8 cellular contexts compared by ENCODE assay signal in genomic region chr3:123586131-123586530, GRCh38. TPM values are rescaled to one million over a fixed set of nuclear protein-coding genes. Genes with fewer than 3 reads are reported as not detected.
DNase-seq lines count a peak whose midpoint lies in the region; ATAC-seq and TF ChIP-seq lines count a peak whose summit lies in the region.

No MANE protein-coding gene starts in this region.

- WGBS in psoas muscle, 3 donors: 5 to 6% (median 6%) methylated on average over 10 of the region's 10 CpGs

- DNase-seq in AG10803 (ENCODE audit: low read depth) (peak; percentile 31), HPDE6-E6E7 (ENCODE audit: extremely low spot score) (peak; percentile 19), NCI-H748 (lab: John Stamatoyannopoulos, UW; ENCODE audit: unreplicated experiment) (peak; percentile 80), activated T-cell treated with anti-CD3 and anti-CD28 coated beads for 1 hour (ENCODE audit: low read depth) (peak; percentile 4), foreskin fibroblast (peak; percentile 49 to 71), psoas muscle (no peak), 8988T (no peak)

- no peak for TF ChIP-seq CTCF in AG10803 (conservative IDR thresholded peaks at IDR 0.05; ENCODE audit: low read length)
- TF ChIP-seq CTCF in foreskin fibroblast (IDR thresholded peaks at IDR 0.05; ENCODE audit: low read depth, low read length): no peak
- no peak for TF ChIP-seq CTCF in psoas muscle (IDR thresholded peaks at IDR 0.05)

- no peaks in the 10 kb centered on the region for H3K27me3 ChIP-seq in psoas muscle (ENCODE audit: insufficient read depth in 3 of 3, low read length in 2 of 3)

- peak overlapping the region; percentile 74 for H3K4me3 ChIP-seq in AG10803 (ENCODE audit: low read length)
- peak overlapping the region; percentile 80 to 92 for H3K4me3 ChIP-seq in foreskin fibroblast (ENCODE audit: low read depth in 1 of 2, low read length in 2 of 2)
- peak overlapping the region; percentile 92 for H3K4me3 ChIP-seq in psoas muscle

- peaks cover 17% of the 10 kb centered on the region for H3K4me1 ChIP-seq in psoas muscle

- H3K9me3 ChIP-seq in psoas muscle: no peaks in the 10 kb centered on the region

- ATAC-seq in psoas muscle (no peak), HG03442 (IDR thresholded peaks at IDR 0.05; ENCODE audit: unreplicated experiment) (no peak)

- H3K27ac ChIP-seq in psoas muscle: peak overlapping the region; percentile 5

- H3K36me3 ChIP-seq in psoas muscle (ENCODE audit: insufficient read depth in 1 of 2, low read depth in 1 of 2): peaks cover 0 to 9% of the 10 kb centered on the region in 2 donors

- intact Hi-C loops in psoas muscle (cut with DNase I): no loop called here

RNA-seq across cellular contexts. Expression of gene HACD2, which starts 1.3 kb away (rescaled TPM):
- 1 to 10 TPM; 3.7 to 6.6 (median 6.1) TPM for total RNA-seq in psoas muscle
- polyA plus RNA-seq in psoas muscle: 1 to 10 TPM; 3.7 to 7.9 (median 5.7) TPM

Comparison
In these comparisons a context has a peak if more than half of its experiments do, and no peak if none do; other contexts are left out.
1. DNase-seq: peak in AG10803 (single experiment), HPDE6-E6E7 (single experiment), NCI-H748 (single experiment), activated T-cell treated with anti-CD3 and anti-CD28 coated beads for 1 hour (single experiment) and foreskin fibroblast (2 of 2); none in psoas muscle (0 of 2) and 8988T (single experiment).
2. Peak in every context shown above with its lines, with median percentiles within 50 percentile points of each other: H3K4me3 ChIP-seq.